13 cellular contexts compared by ENCODE assay signal in the genomic region with DNA sequence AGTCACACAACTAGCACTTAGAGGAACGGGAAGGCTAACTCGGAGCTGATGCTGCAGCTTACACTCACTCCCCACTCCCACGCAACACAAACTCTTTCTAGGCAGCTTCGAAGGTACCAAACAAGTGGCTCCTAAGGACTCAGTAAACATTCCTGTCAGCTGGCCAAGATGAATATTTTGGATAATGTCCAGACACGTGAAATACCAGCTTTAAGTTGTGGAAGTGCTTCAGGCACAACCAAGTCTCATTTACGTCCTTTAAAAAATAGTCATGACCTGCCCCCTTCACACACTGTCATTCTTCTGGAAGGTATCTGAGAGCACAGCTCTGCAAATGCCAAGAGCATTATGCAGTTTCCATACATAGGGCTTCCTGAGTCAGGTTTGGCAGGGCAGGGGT.
DNase-seq lines count a peak whose midpoint lies in the region; ATAC-seq, FAIRE-seq and TF ChIP-seq lines count a peak whose summit lies in the region.
"Had no signal": no experiment of that assay in that cellular context is flagged by ENCODE, and none has a peak within 500 bp of the region (broad histone marks: within the 10 kb centered on the region; RNA-seq: fewer than 3 reads in every experiment).

No MANE protein-coding gene starts in this region.

- no peaks in the 10 kb centered on the region for H3K79me2 ChIP-seq in PC-3 (ENCODE audit: low read length)
- no peaks in the 10 kb centered on the region for H3K79me2 ChIP-seq in keratinocyte (ENCODE audit: control insufficient read depth, insufficient read depth, low read length)

- TF ChIP-seq CTCF in AG04450 (IDR thresholded peaks at IDR 0.05; ENCODE audit: low read depth, low read length) (no peak), PC-3 (conservative IDR thresholded peaks at IDR 0.05; ENCODE audit: low read depth, low read length) (no peak), keratinocyte (optimal IDR thresholded peaks at IDR 0.05 in 1 of 3, IDR thresholded peaks at IDR 0.05 in 1 of 3, conservative IDR thresholded peaks at IDR 0.05 in 1 of 3; ENCODE audit: extremely low read depth in 1 of 3, insufficient read depth in 2 of 3, low read length in 3 of 3) (no peak)

- H4K20me1 ChIP-seq in PC-3 (ENCODE audit: low read length) (no peaks in the 10 kb centered on the region), keratinocyte (ENCODE audit: control insufficient read depth, extremely low read depth, insufficient read depth, low read length) (no peaks in the 10 kb centered on the region)

- H3K4me3 ChIP-seq in AG04450 (ENCODE audit: low read depth, low read length) (no peak overlapping the region), PC-3 (ENCODE audit: low read length) (no peak overlapping the region), keratinocyte (ENCODE audit: control insufficient read depth in 2 of 3, extremely low read depth in 1 of 3, insufficient read depth in 2 of 3, low read depth in 1 of 3, low read length in 3 of 3) (no peak overlapping the region)

- H3K27me3 ChIP-seq in AG04450 (ENCODE audit: control insufficient read depth, insufficient read depth, low read length) = no peaks in the 10 kb centered on the region
- H3K27me3 ChIP-seq in PC-3 (ENCODE audit: low read length) = no peaks in the 10 kb centered on the region
- no peaks in the 10 kb centered on the region for H3K27me3 ChIP-seq in keratinocyte (ENCODE audit: control insufficient read depth, extremely low read depth, insufficient read depth, low read length)

- H3K36me3 ChIP-seq in PC-3 (ENCODE audit: low read depth, low read length) = no peaks in the 10 kb centered on the region
- no peaks in the 10 kb centered on the region for H3K36me3 ChIP-seq in keratinocyte (ENCODE audit: control insufficient read depth in 2 of 2, extremely low read depth in 1 of 2, insufficient read depth in 2 of 2, low read length in 2 of 2)

- H3F3A ChIP-seq in PC-3 (ENCODE audit: low read length, unreplicated experiment) = no peaks in the 10 kb centered on the region

- BruUV-seq in PC-3 (replicated peaks; lab: Mats Ljungman, UMichigan) = no TSS peak

- no peaks in the 10 kb centered on the region for H3K9me3 ChIP-seq in AG04450 (ENCODE audit: control insufficient read depth, insufficient read depth, low read length)
- H3K9me3 ChIP-seq in PC-3 (ENCODE audit: low read length) = no peaks in the 10 kb centered on the region
- no peaks in the 10 kb centered on the region for H3K9me3 ChIP-seq in keratinocyte (ENCODE audit: control insufficient read depth, low read depth, low read length)

- no peak overlapping the region for H3K4me2 ChIP-seq in PC-3 (ENCODE audit: low read length)
- H3K4me2 ChIP-seq in keratinocyte (ENCODE audit: control insufficient read depth, extremely low read depth, insufficient read depth, low read depth, low read length) = peak overlapping the region; percentile 27

- H2AFZ ChIP-seq in PC-3 (ENCODE audit: low read length) (no peak overlapping the region), keratinocyte (ENCODE audit: control insufficient read depth, low read length) (no peak overlapping the region)

- H3K9me2 ChIP-seq in PC-3 (replicated peaks; ENCODE audit: low read length) = no peaks in the 10 kb centered on the region

- CTCF ChIA-PET in AG04450 (lab: Charles Lee) (interaction anchor here (0.6 to 0.8 kb wide), 2 partner anchors 102 to 197 kb away, joined by 4 to 6 read pairs; no protein-coding TSS in a partner anchor), PC-3 (lab: Charles Lee) (no interaction called here)

- ATAC-seq in PC-3 = no peak

- POLR2A ChIA-PET in AG04450 (lab: Yijun Ruan, JAX) = no interaction called here
- POLR2A ChIA-PET in PC-3 (lab: Charles Lee; ENCODE audit: unreplicated experiment) = no interaction called here

- peak overlapping the region; percentile 13 for H3K27ac ChIP-seq in AG04450 (ENCODE audit: low read depth, low read length)
- no peak overlapping the region for H3K27ac ChIP-seq in PC-3 (ENCODE audit: low read length)
- no peak overlapping the region for H3K27ac ChIP-seq in keratinocyte (ENCODE audit: control insufficient read depth, insufficient read depth, low read length)
- H3K27ac ChIP-seq: RWPE1 had no signal

- DNase-seq in NCI-H510A treated with DMSO at 0.1 percent for 48 hours (lab: John Stamatoyannopoulos, UW) = peak; percentile 12
- no peak for DNase-seq in NCI-H510A (lab: John Stamatoyannopoulos, UW)
- no peak for DNase-seq in AG04450 (ENCODE audit: low read depth, low spot score)
- peak; percentile 27 for DNase-seq in PC-3
- peak; percentile 28 for DNase-seq in keratinocyte (ENCODE audit: low read depth, low spot score)
- DNase-seq in Ammon's horn (ENCODE audit: low spot score) = no peak
- DNase-seq in T1000 (lab: John Stamatoyannopoulos, UW) = no peak
- no peak for DNase-seq in AG20443 (ENCODE audit: low spot score)
- DNase-seq: amygdala, Calu3, mammary epithelial cell, NCI-H146 had no signal

- intact Hi-C loops in PC-3 (cut with micrococcal nuclease) = no loop called here

- H3K9ac ChIP-seq in PC-3 (ENCODE audit: low read length) (no peak overlapping the region), keratinocyte (ENCODE audit: control insufficient read depth, extremely low read depth, insufficient read depth, low read length) (no peak overlapping the region)

- dilution Hi-C loops in keratinocyte (cut with MboI; ENCODE audit: extremely low pct_ligation_motif_present, low sequenced_read_pairs) = no loop called here

- H3K4me1 ChIP-seq in PC-3 (ENCODE audit: insufficient read depth, low read length) = no peaks in the 10 kb centered on the region
- peaks cover 16% of the 10 kb centered on the region for H3K4me1 ChIP-seq in keratinocyte (ENCODE audit: control insufficient read depth, extremely low read depth, insufficient read depth, low read length)

- H3K9me1 ChIP-seq in keratinocyte (ENCODE audit: control insufficient read depth, extremely low read depth, insufficient read depth, low read length) = no peaks in the 10 kb centered on the region

- peak; percentile 34 for FAIRE-seq in keratinocyte (lab: Jason Lieb, UNC)

Comparison
In these comparisons a context has a peak if more than half of its experiments do, and no peak if none do; other contexts are left out.
1. DNase-seq: peak in NCI-H510A treated with DMSO at 0.1 percent for 48 hours (single experiment), PC-3 (single experiment) and keratinocyte (single experiment); none in NCI-H510A (single experiment), AG04450 (single experiment), Ammon's horn (single experiment), T1000 (single experiment) and AG20443 (single experiment).